Comparison of ENCODE assay signal across 23 cellular contexts in the genomic region with DNA sequence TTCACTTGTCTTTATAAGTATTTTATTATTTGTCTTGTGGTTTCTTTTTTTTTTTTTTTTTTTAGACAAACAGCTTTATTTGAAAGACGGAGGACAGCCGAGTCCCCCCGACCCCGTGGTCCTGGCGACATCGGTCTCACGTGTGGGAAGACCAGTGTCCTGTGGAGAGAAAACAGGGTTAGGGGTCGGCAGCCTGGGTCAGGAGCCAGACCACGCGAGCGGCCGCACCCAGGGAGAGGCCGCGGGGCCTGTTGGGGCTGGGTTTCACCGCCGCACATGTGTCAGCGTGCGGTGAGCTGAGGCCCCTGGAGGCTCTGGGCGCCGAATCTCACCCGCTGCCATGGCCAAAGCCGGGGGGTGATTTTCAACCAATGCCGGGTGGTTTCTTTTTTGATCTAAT.
"Had no signal": no experiment of that assay in that cellular context is flagged by ENCODE, and none has a peak within 500 bp of the region (broad histone marks: within the 10 kb centered on the region; RNA-seq: fewer than 3 reads in every experiment).

No MANE protein-coding gene starts in this region.

- H3K27me3 ChIP-seq: dorsolateral prefrontal cortex, heart left ventricle, pancreas, tibial artery, upper lobe of left lung, uterus had no signal

- H3K4me1 Mint-ChIP-seq: mesothelial cell of epicardium; natural killer cell; neural crest cell; stimulated activated memory B cell treated with anti-CD40 and anti-IgM and Interleukin-4, amounts not matched to agents 10 μg/mL and 1 μg/mL and 100 μg/mL, for 72 hours had no signal

- H3K9me3 ChIP-seq: pancreas had no signal

- H3K36me3 ChIP-seq: pancreas, upper lobe of left lung, uterus had no signal

- ATAC-seq: esophagus mucosa; heart left ventricle; left lobe of liver; natural killer cell; pancreas; right cardiac atrium; stimulated activated memory B cell treated with anti-CD40 and anti-IgM and Interleukin-4, amounts not matched to agents 10 μg/mL and 1 μg/mL and 100 μg/mL, for 72 hours had no signal

- H3K4me3 ChIP-seq: dorsolateral prefrontal cortex, heart left ventricle, pancreas, tibial artery, upper lobe of left lung, uterus had no signal

- FAIRE-seq: frontal cortex, pancreas, small intestine had no signal

- DNase-seq: cortex of kidney; dorsolateral prefrontal cortex; effector CD8-positive, alpha-beta T cell; heart left ventricle; hippocampal formation; islet precursor cell; natural killer cell; pancreas; small intestine; stimulated activated CD4-positive, alpha-beta T cell treated with anti-CD3 and anti-CD28 coated beads, Interleukin-4, amount 100 ng/mL, for 1 hour; stimulated activated CD8-positive, alpha-beta memory T cell treated with anti-CD3 and anti-CD28 coated beads, Interleukin-4, amount 100 ng/mL, for 48 hours; tibial artery; uterus had no signal

- H3K27me3 Mint-ChIP-seq: progenitor cell of endocrine pancreas; stimulated activated memory B cell treated with anti-CD40 and anti-IgM and Interleukin-4, amounts not matched to agents 10 μg/mL and 1 μg/mL and 100 μg/mL, for 72 hours; stimulated activated naive CD8-positive, alpha-beta T cell treated with anti-CD3 and anti-CD28 coated beads, Interleukin-15, Interleukin-2, amounts not matched to agents 100 ng/mL and 50 ng/mL, for 24 hours had no signal

- H3K4me1 ChIP-seq: heart left ventricle, pancreas, tibial artery, upper lobe of left lung, uterus had no signal

- H3K4me3 Mint-ChIP-seq: mesothelial cell of epicardium; natural killer cell; neural crest cell; stimulated activated memory B cell treated with anti-CD40 and anti-IgM and Interleukin-4, amounts not matched to agents 10 μg/mL and 1 μg/mL and 100 μg/mL, for 72 hours; stimulated activated naive CD8-positive, alpha-beta T cell treated with anti-CD3 and anti-CD28 coated beads, Interleukin-15, Interleukin-2, amounts not matched to agents 100 ng/mL and 50 ng/mL, for 24 hours had no signal

- H3K27ac ChIP-seq: dorsolateral prefrontal cortex, pancreas, tibial artery, upper lobe of left lung, uterus had no signal

- H3K27ac Mint-ChIP-seq: mesothelial cell of epicardium; natural killer cell; progenitor cell of endocrine pancreas; stimulated activated memory B cell treated with anti-CD40 and anti-IgM and Interleukin-4, amounts not matched to agents 10 μg/mL and 1 μg/mL and 100 μg/mL, for 72 hours; stimulated activated naive CD8-positive, alpha-beta T cell treated with anti-CD3 and anti-CD28 coated beads, Interleukin-15, Interleukin-2, amounts not matched to agents 100 ng/mL and 50 ng/mL, for 24 hours had no signal
